15 cellular contexts compared by ENCODE assay signal in genomic region chr12:79936670-79937069, GRCh38. TPM values are rescaled to one million over a fixed set of nuclear protein-coding genes. Genes with fewer than 3 reads are reported as not detected.
DNase-seq lines count a peak whose midpoint lies in the region; ATAC-seq, FAIRE-seq and TF ChIP-seq lines count a peak whose summit lies in the region.
"Had no signal": no experiment of that assay in that cellular context is flagged by ENCODE, and none has a peak within 500 bp of the region (broad histone marks: within the 10 kb centered on the region; RNA-seq: fewer than 3 reads in every experiment).

No MANE protein-coding gene starts in this region.

- BruUV-seq in MCF 10A (replicated peaks; lab: Mats Ljungman, UMichigan): no TSS peak

- CTCF ChIA-PET in AG04449 (lab: Yijun Ruan, JAX): interaction anchor here (1.1 to 1.6 kb wide), 4 partner anchors 14 to 517 kb away, joined by 3 to 6 read pairs (median 4); no protein-coding TSS in a partner anchor
- CTCF ChIA-PET in MCF 10A (lab: Yijun Ruan, JAX): interaction anchor here (1.6 kb wide), 2 partner anchors 49 to 250 kb away, joined by 3 to 7 read pairs; no protein-coding TSS in a partner anchor

- peaks cover 17% of the 10 kb centered on the region for H3K36me3 Mint-ChIP-seq in MCF 10A (ENCODE audit: insufficient read depth, unreplicated experiment)
- H3K36me3 Mint-ChIP-seq in nephron (ENCODE audit: low read depth): no peaks in the 10 kb centered on the region

- H3K27ac Mint-ChIP-seq in MCF 10A (ENCODE audit: low read depth, unreplicated experiment): no peak overlapping the region
- H3K27ac Mint-ChIP-seq in nephron: no peak overlapping the region

- ATAC-seq in HG02938 (IDR thresholded peaks at IDR 0.05; ENCODE audit: unreplicated experiment) (no peak), GM21360 (IDR thresholded peaks at IDR 0.05; ENCODE audit: unreplicated experiment) (no peak), GM18868 (IDR thresholded peaks at IDR 0.05; ENCODE audit: unreplicated experiment) (no peak)
- ATAC-seq: naive thymus-derived CD4-positive, alpha-beta T cell had no signal

- POLR2A ChIA-PET in AG04449 (lab: Yijun Ruan, JAX): interaction anchor here (1.5 kb wide), 1 partner anchor 251 kb away, joined by 4 read pairs; no protein-coding TSS in a partner anchor
- POLR2A ChIA-PET in MCF 10A (lab: Yijun Ruan, JAX): interaction anchor here (0.6 to 1.2 kb wide), 6 partner anchors 16 to 524 kb away, joined by 3 to 4 read pairs (median 3); no protein-coding TSS in a partner anchor

- H3K4me3 Mint-ChIP-seq in MCF 10A (ENCODE audit: unreplicated experiment): peak overlapping the region; percentile 92
- peak overlapping the region; percentile 90 to 99 (median 96) for H3K4me3 Mint-ChIP-seq in nephron

- intact Hi-C loops in MCF 10A (cut with micrococcal nuclease): loop anchor here (10.0 kb wide), 2 partner anchors 108 to 172 kb away; no protein-coding TSS in a partner anchor

- no peak for DNase-seq in AG04449 (ENCODE audit: low read depth, low spot score)
- no peak for DNase-seq in H54 (ENCODE audit: insufficient read length, low spot score)
- DNase-seq in MCF 10A (ENCODE audit: unreplicated experiment): no peak
- DNase-seq in A172 (ENCODE audit: low spot score): no peak
- DNase-seq: DMS79; naive thymus-derived CD4-positive, alpha-beta T cell; NCI-H1105; NK-92 treated with Interleukin-12 subunit alpha and Interleukin-12 subunit beta, amount 100 ng/mL, for 24 hours; stimulated activated CD4-positive, alpha-beta T cell treated with anti-CD3 and anti-CD28 coated beads, Interleukin-2, amount 100 ng/mL, for 48 hours; upper lobe of left lung had no signal

- H3K27me3 Mint-ChIP-seq in MCF 10A (ENCODE audit: insufficient read depth, unreplicated experiment) (no peaks in the 10 kb centered on the region), nephron (ENCODE audit: low read depth) (no peaks in the 10 kb centered on the region)

- TF ChIP-seq POLR2A in H54 (IDR thresholded peaks at IDR 0.05; ENCODE audit: low read depth, low read length): no peak

- peak; percentile 92 for FAIRE-seq in H54 (lab: Jason Lieb, UNC)

- TF ChIP-seq CTCF in AG04449 (IDR thresholded peaks at IDR 0.05; ENCODE audit: insufficient read depth, low read length, missing control alignments) (no peak), MCF 10A (IDR thresholded peaks at IDR 0.05; ENCODE audit: unreplicated experiment) (no peak), nephron (IDR thresholded peaks at IDR 0.05; ENCODE audit: unreplicated experiment in 3 of 3) (no peak)

- no peaks in the 10 kb centered on the region for H3K9me3 Mint-ChIP-seq in MCF 10A (ENCODE audit: unreplicated experiment)
- H3K9me3 Mint-ChIP-seq in nephron: no peaks in the 10 kb centered on the region
- H3K9me3 Mint-ChIP-seq: T-helper 1 cell treated with Interleukin-12 subunit alpha and Interleukin-12 subunit beta and Interleukin-4 antibody, amounts not matched to agents 30 μg/mL and 1 μg/mL, for 36 hours had no signal

- peak overlapping the region; percentile 92 for H3K4me3 ChIP-seq in AG04449 (ENCODE audit: low read depth, low read length)

- H3K4me1 Mint-ChIP-seq in MCF 10A (ENCODE audit: insufficient read depth, unreplicated experiment): peaks cover 7% of the 10 kb centered on the region
- peaks cover 21% of the 10 kb centered on the region for H3K4me1 Mint-ChIP-seq in nephron

RNA-seq across cellular contexts. Expression of gene PPP1R12A, which starts 1.8 kb away (rescaled TPM):
- total RNA-seq in MCF 10A (2022): 67.6 and 78.0 TPM in 2 replicates
- 59.9 and 65.0 TPM in 2 replicates for total RNA-seq in A172 (2014; rRNA removed; shearing (Covaris generic))
